Comparison of ENCODE assay signal across 8 cellular contexts in genomic region chr16:22189473-22190168, GRCh38. TPM values are rescaled to one million over a fixed set of nuclear protein-coding genes. Genes with fewer than 3 reads are reported as not detected.
DNase-seq lines count a peak whose midpoint lies in the region; ATAC-seq, FAIRE-seq and TF ChIP-seq lines count a peak whose summit lies in the region.

No MANE protein-coding gene starts in this region.

- no peaks in the 10 kb centered on the region for H3K36me3 ChIP-seq in Caco-2 (ENCODE audit: control insufficient read depth, insufficient read depth, low read length)
- no peaks in the 10 kb centered on the region for H3K36me3 ChIP-seq in OCI-LY1 (ENCODE audit: insufficient read depth, low read length)
- H3K36me3 ChIP-seq in left ventricle myocardium inferior, result no peaks in the 10 kb centered on the region
- H3K36me3 ChIP-seq in skeletal muscle satellite cell (ENCODE audit: insufficient read depth, low read length), result no peaks in the 10 kb centered on the region

- H3F3A ChIP-seq in OCI-LY1 (ENCODE audit: insufficient read depth, low read length), result no peaks in the 10 kb centered on the region

- FAIRE-seq in HTR-8/SVneo (lab: Jason Lieb, UNC), result no peak

- intact Hi-C loops in Caco-2 (cut with micrococcal nuclease; ENCODE audit: unreplicated experiment), result loop anchor here (1.0 to 5.0 kb wide), 4 partner anchors 17 to 108 kb away; partner anchors contain the start of genes EEF2K and POLR3E
- intact Hi-C loops in left ventricle myocardium inferior (cut with micrococcal nuclease), result loop anchor here (5.0 kb wide), 1 partner anchor 187 kb away; the partner anchor contains the start of gene PDZD9

- H3K9me3 Mint-ChIP-seq in Caco-2 (ENCODE audit: unreplicated experiment), result no peaks in the 10 kb centered on the region
- no peaks in the 10 kb centered on the region for H3K9me3 Mint-ChIP-seq in activated naive CD4-positive, alpha-beta T cell treated with anti-CD3 and anti-CD28 coated beads, Interleukin-2, amount 10 ng/mL, durations not matched to agents 7 days and 5 days

- no peaks in the 10 kb centered on the region for H3K9me2 ChIP-seq in OCI-LY1 (ENCODE audit: low read depth, low read length)

- peak overlapping the region; percentile 97 for H3K4me3 Mint-ChIP-seq in Caco-2 (ENCODE audit: unreplicated experiment)
- peak overlapping the region; percentile 86 for H3K4me3 Mint-ChIP-seq in activated naive CD4-positive, alpha-beta T cell treated with anti-CD3 and anti-CD28 coated beads, Interleukin-2, amount 10 ng/mL, durations not matched to agents 7 days and 5 days

- H3K9me3 ChIP-seq in Caco-2 (no peaks in the 10 kb centered on the region), OCI-LY1 (ENCODE audit: low read length) (no peaks in the 10 kb centered on the region), left ventricle myocardium inferior (replicated peaks) (no peaks in the 10 kb centered on the region), skeletal muscle satellite cell (replicated peaks; ENCODE audit: low read length) (no peaks in the 10 kb centered on the region)

- H3K79me2 ChIP-seq in OCI-LY1 (ENCODE audit: insufficient read depth, low read length), result no peaks in the 10 kb centered on the region

- H3K27ac ChIP-seq in OCI-LY1 (ENCODE audit: low read depth, low read length, poor library complexity, severe bottlenecking), result peak overlapping the region; percentile 44
- H3K27ac ChIP-seq in left ventricle myocardium inferior (replicated peaks), result peak overlapping the region; percentile 95

- H3K36me3 Mint-ChIP-seq in Caco-2 (ENCODE audit: insufficient read depth, unreplicated experiment), result peaks cover 6% of the 10 kb centered on the region
- peaks cover 8% of the 10 kb centered on the region for H3K36me3 Mint-ChIP-seq in activated naive CD4-positive, alpha-beta T cell treated with anti-CD3 and anti-CD28 coated beads, Interleukin-2, amount 10 ng/mL, durations not matched to agents 7 days and 5 days

- H3K27me3 Mint-ChIP-seq in Caco-2 (ENCODE audit: insufficient read depth, unreplicated experiment), result no peaks in the 10 kb centered on the region
- H3K27me3 Mint-ChIP-seq in activated naive CD4-positive, alpha-beta T cell treated with anti-CD3 and anti-CD28 coated beads, Interleukin-2, amount 10 ng/mL, durations not matched to agents 7 days and 5 days, result peaks cover 5% of the 10 kb centered on the region

- H3K9ac ChIP-seq in OCI-LY1 (ENCODE audit: low read length) (peak overlapping the region; percentile 72), skeletal muscle satellite cell (ENCODE audit: low read depth, low read length) (peak overlapping the region; percentile 47)

- H3K4me3 ChIP-seq in Caco-2 (ENCODE audit: low read depth, low read length), result peak overlapping the region; percentile 91
- peak overlapping the region; percentile 80 for H3K4me3 ChIP-seq in OCI-LY1 (ENCODE audit: low read depth, low read length, poor library complexity, severe bottlenecking)
- H3K4me3 ChIP-seq in left ventricle myocardium inferior, result peak overlapping the region; percentile 92
- peak overlapping the region; percentile 77 for H3K4me3 ChIP-seq in skeletal muscle satellite cell (ENCODE audit: low read length)

- ATAC-seq in GM21723 (IDR thresholded peaks at IDR 0.05; ENCODE audit: unreplicated experiment) (peak; percentile 25), GM21825 (IDR thresholded peaks at IDR 0.05; ENCODE audit: unreplicated experiment) (no peak)

- H3K4me1 ChIP-seq in Caco-2, result peaks cover 3% of the 10 kb centered on the region; the same call in 1 of the 2 replicates
- H3K4me1 ChIP-seq in OCI-LY1 (ENCODE audit: insufficient read depth, low read length, severe bottlenecking), result peaks cover 33% of the 10 kb centered on the region
- peaks cover 43% of the 10 kb centered on the region for H3K4me1 ChIP-seq in left ventricle myocardium inferior
- peaks cover 34% of the 10 kb centered on the region for H3K4me1 ChIP-seq in skeletal muscle satellite cell (ENCODE audit: control insufficient read depth, insufficient read depth, low read length)

- no TSS peak for BruUV-seq in Caco-2 (replicated peaks; lab: Mats Ljungman, UMichigan)

- no peaks in the 10 kb centered on the region for H3K4me1 Mint-ChIP-seq in Caco-2 (ENCODE audit: low read depth, unreplicated experiment)
- peaks cover 47% of the 10 kb centered on the region for H3K4me1 Mint-ChIP-seq in activated naive CD4-positive, alpha-beta T cell treated with anti-CD3 and anti-CD28 coated beads, Interleukin-2, amount 10 ng/mL, durations not matched to agents 7 days and 5 days

- H2AFZ ChIP-seq in OCI-LY1 (ENCODE audit: low read length), result 0 out of 2 replicates have a peak overlapping the region, but pooled peaks have one; percentile 32

- H4K20me1 ChIP-seq in OCI-LY1 (ENCODE audit: insufficient read depth, low read length), result no peaks in the 10 kb centered on the region

- H3K27me3 ChIP-seq in Caco-2 (replicated peaks; ENCODE audit: control insufficient read depth, insufficient read depth, low read length) (no peaks in the 10 kb centered on the region), OCI-LY1 (ENCODE audit: insufficient read depth, low read length) (no peaks in the 10 kb centered on the region), left ventricle myocardium inferior (ENCODE audit: low read depth) (no peaks in the 10 kb centered on the region), skeletal muscle satellite cell (ENCODE audit: control insufficient read depth, insufficient read depth, low read length) (peaks cover 4% of the 10 kb centered on the region)

- peak overlapping the region; percentile 98 for H3K4me2 ChIP-seq in OCI-LY1 (ENCODE audit: low read length)
- peak overlapping the region; percentile 95 for H3K4me2 ChIP-seq in skeletal muscle satellite cell (ENCODE audit: low read length)

- no peak for TF ChIP-seq CTCF in Caco-2 (IDR thresholded peaks at IDR 0.05; ENCODE audit: insufficient read depth in 1 of 2, low read depth in 1 of 2, low read length in 1 of 2, severe bottlenecking in 1 of 2, unreplicated experiment in 1 of 2)
- TF ChIP-seq CTCF in OCI-LY1 (IDR thresholded peaks at IDR 0.05; ENCODE audit: low read length), result no peak
- TF ChIP-seq CTCF in left ventricle myocardium inferior (IDR thresholded peaks at IDR 0.05; ENCODE audit: borderline replicate concordance), result no peak

- no peak overlapping the region for H3K27ac Mint-ChIP-seq in Caco-2 (ENCODE audit: unreplicated experiment)
- H3K27ac Mint-ChIP-seq in activated naive CD4-positive, alpha-beta T cell treated with anti-CD3 and anti-CD28 coated beads, Interleukin-2, amount 10 ng/mL, durations not matched to agents 7 days and 5 days, result peak overlapping the region; percentile 100

- DNase-seq in Caco-2 (no peak), left ventricle myocardium inferior (peak; percentile 66), HTR-8/SVneo (ENCODE audit: insufficient read length, low spot score) (no peak)
- peak; percentile 94 for DNase-seq in activated naive CD4-positive, alpha-beta T cell treated with anti-CD3 and anti-CD28 coated beads, Interleukin-2, amount 10 ng/mL, durations not matched to agents 7 days and 5 days

- POLR2A ChIA-PET in Caco-2 (lab: Charles Lee), result no interaction called here

- CTCF ChIA-PET in Caco-2 (lab: Charles Lee), result interaction anchor here (1.0 to 2.0 kb wide), 4 partner anchors 69 to 182 kb away, joined by 8 to 35 read pairs (median 16); partner anchors contain the start of gene MOSMO
- CTCF ChIA-PET in activated naive CD4-positive, alpha-beta T cell treated with anti-CD3 and anti-CD28 coated beads, Interleukin-2, amount 10 ng/mL, durations not matched to agents 7 days and 5 days (lab: Charles Lee), result interaction anchor here (1.1 to 2.8 kb wide), 16 partner anchors 16 to 239 kb away, joined by 3 to 46 read pairs (median 9); partner anchors contain the start of genes MOSMO, PDZD9 and UQCRC2

RNA-seq across cellular contexts. Expression of gene EEF2K, which starts 16.5 kb away (rescaled TPM):
- total RNA-seq in Caco-2 (2022) (17.5 and 20.1 TPM in 2 replicates), left ventricle myocardium inferior (22.1 TPM)
- total RNA-seq in skeletal muscle satellite cell (2012; rRNA removed), result 21.8 and 32.8 TPM in 2 replicates

RNA-seq across cellular contexts. Expression of gene SDR42E2, which starts 27.3 kb away (rescaled TPM):
- not detected in 2 replicates for total RNA-seq in Caco-2 (2022)
- total RNA-seq in left ventricle myocardium inferior, result 0.08 TPM
- total RNA-seq in skeletal muscle satellite cell (2012; rRNA removed), result not detected in 2 replicates

Comparison
In these comparisons a context has a peak if more than half of its experiments do, and no peak if none do; other contexts are left out.
1. DNase-seq: peak in activated naive CD4-positive, alpha-beta T cell treated with anti-CD3 and anti-CD28 coated beads, Interleukin-2, amount 10 ng/mL, durations not matched to agents 7 days and 5 days (single experiment) and left ventricle myocardium inferior (single experiment); none in Caco-2 (0 of 2) and HTR-8/SVneo (single experiment).
2. Peak in every context shown above with its lines, with median percentiles within 50 percentile points of each other: H3K4me3 ChIP-seq.